In the genomic region with DNA sequence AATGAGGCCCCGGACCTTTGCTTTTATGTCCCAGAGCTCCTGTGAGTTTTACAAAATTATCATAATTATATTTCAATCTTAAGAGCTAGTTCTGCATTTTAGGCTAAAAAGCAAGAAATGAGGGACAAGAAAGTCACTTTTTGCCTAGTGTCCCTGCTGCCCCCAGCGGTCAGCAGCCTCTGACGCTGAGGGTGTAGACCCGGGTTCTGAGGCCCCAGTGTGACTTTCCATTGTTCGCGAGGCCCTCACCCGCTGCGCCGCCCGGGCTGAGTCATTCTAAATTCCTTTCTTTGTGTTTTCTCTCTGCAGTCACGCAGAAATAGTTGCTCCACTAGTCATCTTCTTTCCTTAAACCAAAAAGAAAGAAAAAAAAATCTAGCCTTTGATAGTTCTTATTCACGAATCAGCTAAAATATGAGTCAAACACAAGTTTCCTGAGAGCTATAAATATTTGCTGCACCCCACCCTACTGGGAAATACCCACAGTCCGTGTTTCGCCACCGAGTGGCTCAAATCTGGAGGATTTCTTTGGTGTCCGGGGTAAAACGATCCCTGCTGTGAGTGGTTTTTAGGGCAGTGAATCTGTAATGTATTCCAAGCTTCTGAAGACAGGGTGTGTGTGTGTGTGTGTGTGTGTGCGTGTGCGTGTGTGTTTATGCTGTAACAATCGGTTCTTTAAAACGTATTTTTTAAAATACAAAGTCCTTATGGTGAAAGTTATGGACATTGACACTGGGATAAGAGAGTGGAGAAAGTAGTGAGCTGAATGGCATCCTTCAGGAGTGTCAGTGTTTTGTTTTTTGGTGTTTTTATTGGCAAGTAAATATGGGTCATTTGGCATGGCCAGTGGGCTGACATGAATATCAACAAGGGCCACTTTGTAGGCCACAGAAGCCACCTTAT, we compare ENCODE assay signal across 8 cellular contexts. TPM values are rescaled to one million over a fixed set of nuclear protein-coding genes. Genes with fewer than 3 reads are reported as not detected.
DNase-seq lines count a peak whose midpoint lies in the region; ATAC-seq, FAIRE-seq and TF ChIP-seq lines count a peak whose summit lies in the region.

No MANE protein-coding gene starts in this region.

- CTCF ChIA-PET in endothelial cell of umbilical vein (lab: Charles Lee) = interaction anchor here (0.6 to 2.6 kb wide), 21 partner anchors 8 to 191 kb away, joined by 3 to 32 read pairs (median 5); partner anchors contain the start of genes EEF1A1 and SLC17A5

- dilution Hi-C loops in endothelial cell of umbilical vein (cut with MboI; ENCODE audit: extremely low pct_ligation_motif_present, low sequenced_read_pairs) = loop anchor here (10.0 kb wide), 1 partner anchor 66 kb away; no protein-coding TSS in a partner anchor

- H3K9me3 ChIP-seq in endothelial cell of umbilical vein (replicated peaks; ENCODE audit: control insufficient read depth, insufficient read depth, low read length) = no peaks in the 10 kb centered on the region
- H3K9me3 ChIP-seq in mononuclear cell (ENCODE audit: low read depth, low read length) = no peaks in the 10 kb centered on the region

- no peak overlapping the region for H2AFZ ChIP-seq in endothelial cell of umbilical vein (ENCODE audit: low read depth, low read length)

- peak; percentile 67 for DNase-seq in NCI-H69 (lab: John Stamatoyannopoulos, UW)
- peak; percentile 51 to 57 (median 55) for DNase-seq in activated CD8-positive, alpha-beta memory T cell treated with anti-CD3 and anti-CD28 coated beads for 48 hours (ENCODE audit: low read depth in 2 of 3, low spot score in 2 of 3)
- peak; percentile 99 for DNase-seq in endothelial cell of umbilical vein (ENCODE audit: low read depth, low spot score)
- peak; percentile 44 to 50 for DNase-seq in stimulated activated CD8-positive, alpha-beta memory T cell treated with anti-CD3 and anti-CD28 coated beads, Interleukin-2, amount 100 ng/mL, for 1 hour (ENCODE audit: low read depth in 2 of 2)
- DNase-seq in D721Med (ENCODE audit: insufficient read length, low spot score) = no peak

- peak; percentile 98 for FAIRE-seq in endothelial cell of umbilical vein (lab: Jason Lieb, UNC)
- FAIRE-seq in D721Med (lab: Jason Lieb, UNC) = no peak

- BruUV-seq in endothelial cell of umbilical vein (replicated peaks; lab: Mats Ljungman, UMichigan) = TSS peak; percentile 97

- H3K4me1 ChIP-seq in endothelial cell of umbilical vein (ENCODE audit: control insufficient read depth, extremely low read depth, insufficient read depth, low read length) (peaks cover 32% of the 10 kb centered on the region), mononuclear cell (ENCODE audit: insufficient read depth, low read length) (peaks cover 39% of the 10 kb centered on the region)

- H3K27me3 ChIP-seq in endothelial cell of umbilical vein (ENCODE audit: control insufficient read depth in 2 of 2, insufficient read depth in 2 of 2, low read length in 2 of 2) (no peaks in the 10 kb centered on the region), mononuclear cell (ENCODE audit: insufficient read depth, low read length) (no peaks in the 10 kb centered on the region)

- no peaks in the 10 kb centered on the region for H3K9me1 ChIP-seq in endothelial cell of umbilical vein (replicated peaks; ENCODE audit: control insufficient read depth, extremely low read depth, insufficient read depth, low read length)

- TF ChIP-seq CTCF in GM12873 (IDR thresholded peaks at IDR 0.05; ENCODE audit: insufficient read depth, low read depth, low read length, missing control alignments) (peak; percentile 54), endothelial cell of umbilical vein (IDR thresholded peaks at IDR 0.05; ENCODE audit: extremely low read depth in 1 of 2, insufficient read depth in 1 of 2, low read depth in 1 of 2, low read length in 2 of 2) (peak; percentile 67 to 69), D721Med (IDR thresholded peaks at IDR 0.05; ENCODE audit: insufficient read depth, missing control alignments) (no peak)

- H3K4me2 ChIP-seq in endothelial cell of umbilical vein (ENCODE audit: insufficient read depth, low read length) = peak overlapping the region; percentile 88

- no peaks in the 10 kb centered on the region for H4K20me1 ChIP-seq in endothelial cell of umbilical vein (replicated peaks; ENCODE audit: control insufficient read depth, extremely low read depth, insufficient read depth, low read length)

- no peaks in the 10 kb centered on the region for H3K36me3 ChIP-seq in endothelial cell of umbilical vein (ENCODE audit: control insufficient read depth in 2 of 2, extremely low read depth in 1 of 2, insufficient read depth in 2 of 2, low read length in 2 of 2)

- peak; percentile 90 for TF ChIP-seq POLR2A in endothelial cell of umbilical vein (IDR thresholded peaks at IDR 0.05; ENCODE audit: low read depth, low read length)

- ATAC-seq in HG02623 (IDR thresholded peaks at IDR 0.05; ENCODE audit: unreplicated experiment) = peak; percentile 73

- peak overlapping the region; percentile 12 to 78 (median 32) for H3K4me3 ChIP-seq in endothelial cell of umbilical vein (replicated peaks in 1 of 3; ENCODE audit: insufficient read depth in 1 of 3, low read depth in 1 of 3, low read length in 3 of 3)
- H3K4me3 ChIP-seq in mononuclear cell (ENCODE audit: low read length) = peak overlapping the region; percentile 23

- intact Hi-C loops in endothelial cell of umbilical vein (cut with micrococcal nuclease) = loop anchor here (1.0 to 10.0 kb wide), 6 partner anchors 30 to 1914 kb away; partner anchors contain the start of genes EEF1A1, FILIP1 and MTO1

- peak overlapping the region; percentile 99 for H3K9ac ChIP-seq in endothelial cell of umbilical vein (replicated peaks; ENCODE audit: extremely low read depth, insufficient read depth, low read length)

- no peaks in the 10 kb centered on the region for H3K79me2 ChIP-seq in endothelial cell of umbilical vein (ENCODE audit: control insufficient read depth, insufficient read depth, low read length)

- POLR2A ChIA-PET in endothelial cell of umbilical vein (lab: Charles Lee) = interaction anchor here (0.5 to 2.8 kb wide), 11 partner anchors 14 to 133 kb away, joined by 3 to 74 read pairs (median 5); partner anchors contain the start of genes EEF1A1 and SLC17A5

- H3K27ac ChIP-seq in endothelial cell of umbilical vein (ENCODE audit: insufficient read depth, low read depth, low read length) = peak overlapping the region; percentile 100

TF ChIP-seq in endothelial cell of umbilical vein, 7 proteins besides CTCF, POLR2A, EP300 and RAD21:
- TF ChIP-seq JUN (IDR thresholded peaks at IDR 0.05; ENCODE audit: borderline replicate concordance, insufficient read depth, insufficient read length, low read depth) = peak; percentile 92
- peak; percentile 88 for TF ChIP-seq POLR2AphosphoS5 (IDR thresholded peaks at IDR 0.05; ENCODE audit: insufficient read depth, low read depth, low read length)
- TF ChIP-seq EZH2 (IDR thresholded peaks at IDR 0.05; ENCODE audit: borderline replicate concordance, low read depth, low read length, severe bottlenecking) = no peak
- TF ChIP-seq MAX (IDR thresholded peaks at IDR 0.05; ENCODE audit: insufficient read depth, insufficient read length) = no peak
- no peak for TF ChIP-seq MYC (IDR thresholded peaks at IDR 0.05; ENCODE audit: low read depth, low read length)
- TF ChIP-seq GATA2 (IDR thresholded peaks at IDR 0.05; ENCODE audit: insufficient read depth, insufficient read length, low read depth, low read length) = no peak
- TF ChIP-seq FOS (IDR thresholded peaks at IDR 0.05; ENCODE audit: borderline replicate concordance, insufficient read depth, low read length) = peak; percentile 99

RNA-seq across cellular contexts. Expression of gene EEF1A1, which starts 59.7 kb away (rescaled TPM):
- total RNA-seq in endothelial cell of umbilical vein (9,186 and 9,456 TPM in 2 replicates), mononuclear cell (24,083 TPM)
- 9,885 and 11,104 TPM in 2 replicates for polyA plus RNA-seq in endothelial cell of umbilical vein
- 14,586 and 14,653 TPM in 2 replicates for polyA plus RNA-seq in endothelial cell of umbilical vein (2011; cell fraction: cytosol; rRNA removed)
- 4,559 and 5,077 TPM in 2 replicates for polyA plus RNA-seq in endothelial cell of umbilical vein (2011; cell fraction: nucleus; rRNA removed)
- polyA plus RNA-seq in endothelial cell of umbilical vein (2012) = 11,454 and 13,683 TPM in 2 replicates
- polyA minus RNA-seq in endothelial cell of umbilical vein = 10,895 and 11,397 TPM in 2 replicates
- 4,495 TPM for polyA minus RNA-seq in endothelial cell of umbilical vein (2011; cell fraction: cytosol; rRNA and poly(A)+ RNA removed)
- polyA minus RNA-seq in endothelial cell of umbilical vein (2011; cell fraction: nucleus; rRNA and poly(A)+ RNA removed) = 1,103 and 1,399 TPM in 2 replicates
